ENCODE assay signal across 9 cellular contexts in genomic region chr10:70672993-70673928, GRCh38. TPM values are rescaled to one million over a fixed set of nuclear protein-coding genes. Genes with fewer than 3 reads are reported as not detected.
DNase-seq lines count a peak whose midpoint lies in the region; ATAC-seq and TF ChIP-seq lines count a peak whose summit lies in the region.
"Had no signal": no experiment of that assay in that cellular context is flagged by ENCODE, and none has a peak within 500 bp of the region (broad histone marks: within the 10 kb centered on the region; RNA-seq: fewer than 3 reads in every experiment).

No MANE protein-coding gene starts in this region.

- TF ChIP-seq CTCF in fibroblast of pulmonary artery (IDR thresholded peaks at IDR 0.05; ENCODE audit: low read length, missing control alignments) (no peak), thyroid gland (IDR thresholded peaks at IDR 0.05) (no peak)

- no peak overlapping the region for H3K27ac ChIP-seq in thyroid gland
- H3K27ac ChIP-seq: prostate gland had no signal

- no peaks in the 10 kb centered on the region for H3K9me3 ChIP-seq in thyroid gland
- H3K9me3 ChIP-seq: prostate gland had no signal

- H3K36me3 ChIP-seq in thyroid gland: no peaks in the 10 kb centered on the region
- H3K36me3 ChIP-seq: prostate gland had no signal

- intact Hi-C loops in thyroid gland (cut with DNase I): no loop called here

- peaks cover 0 to 5% of the 10 kb centered on the region in 2 donors for H3K4me1 ChIP-seq in thyroid gland
- H3K4me1 ChIP-seq: prostate gland had no signal

- no peaks in the 10 kb centered on the region for H3K27me3 ChIP-seq in thyroid gland

- TF ChIP-seq POLR2A in thyroid gland (IDR thresholded peaks at IDR 0.05): no peak

- peak; percentile 84 for ATAC-seq in SK-N-SH treated with all-trans-retinoic acid at 6 μM for 48 hours
- ATAC-seq in GM21367 (IDR thresholded peaks at IDR 0.05; ENCODE audit: unreplicated experiment): no peak

- H3K4me3 ChIP-seq in fibroblast of pulmonary artery (replicated peaks; ENCODE audit: low read depth, low read length): no peak overlapping the region
- H3K4me3 ChIP-seq in thyroid gland (replicated peaks in 1 of 3): no peak overlapping the region

- 56 to 57% methylated on average over 15 of the region's 15 CpGs for WGBS in thyroid gland, 2 donors

- peak; percentile 82 for DNase-seq in GM04504 (ENCODE audit: low read depth)
- DNase-seq in fibroblast of pulmonary artery (ENCODE audit: low read depth): peak; percentile 83
- peak; percentile 66 for DNase-seq in renal cortical epithelial cell (ENCODE audit: low read depth)
- no peak for DNase-seq in thyroid gland
- no peak for DNase-seq in NOMO-1 treated with DMSO at 0.1 percent for 48 hours (lab: John Stamatoyannopoulos, UW; ENCODE audit: unreplicated experiment)
- DNase-seq in midbrain (lab: John Stamatoyannopoulos, UW): no peak

TF ChIP-seq in SK-N-SH treated with all-trans-retinoic acid at 6 μM for 48 hours, 23 proteins besides CTCF, POLR2A, EP300 and RAD21:
- TF ChIP-seq ZNF565 (CRISPR knock-in tag; conservative IDR thresholded peaks at IDR 0.05; ENCODE audit: low read depth): no peak
- TF ChIP-seq TSHZ2 (CRISPR knock-in tag; IDR thresholded peaks at IDR 0.05): no peak
- TF ChIP-seq SNAI2 (CRISPR knock-in tag; IDR thresholded peaks at IDR 0.05): no peak
- TF ChIP-seq ISL1 (CRISPR knock-in tag; IDR thresholded peaks at IDR 0.05): peak; percentile 20; the same call in 1 of the 2 replicates
- TF ChIP-seq ZFP30 (CRISPR knock-in tag; IDR thresholded peaks at IDR 0.05): no peak
- no peak for TF ChIP-seq PATZ1 (CRISPR knock-in tag; IDR thresholded peaks at IDR 0.05; ENCODE audit: borderline replicate concordance)

RNA-seq across cellular contexts. Expression of gene ADAMTS14, which starts 1.0 kb away (rescaled TPM):
- total RNA-seq in renal cortical epithelial cell (1.9 and 3.6 TPM in 2 replicates), thyroid gland (not detected)

Comparison
In these comparisons a context has a peak if more than half of its experiments do, and no peak if none do; other contexts are left out.
1. DNase-seq: peak in GM04504 (single experiment), fibroblast of pulmonary artery (single experiment) and renal cortical epithelial cell (single experiment); none in thyroid gland (0 of 2), NOMO-1 treated with DMSO at 0.1 percent for 48 hours (single experiment) and midbrain (single experiment).